Comparison of ENCODE assay signal across 1 cellular context in genomic region chr20:45470262-45470931, GRCh38.
TF ChIP-seq lines count a peak whose summit lies in the region.

No MANE protein-coding gene starts in this region.

TF ChIP-seq in HepG2, 621 proteins besides CTCF, POLR2A, EP300 and RAD21 (continued from another document and continues in another):
- peak; percentile 61 for TF ChIP-seq ZNF710 (CRISPR knock-in tag; IDR thresholded peaks at IDR 0.05; ENCODE audit: borderline replicate concordance)
- TF ChIP-seq AHDC1 (CRISPR knock-in tag; IDR thresholded peaks at IDR 0.05; ENCODE audit: borderline replicate concordance) = no peak
- no peak for TF ChIP-seq ZFP36L2 (CRISPR knock-in tag; IDR thresholded peaks at IDR 0.05)
- TF ChIP-seq ZNF768 (CRISPR knock-in tag; IDR thresholded peaks at IDR 0.05) = peak; percentile 66; the same call in 1 of the 2 replicates
- TF ChIP-seq ZNF678 (CRISPR knock-in tag; IDR thresholded peaks at IDR 0.05) = 0 out of 2 replicates have a peak, but pooled peaks have one; percentile 27
- TF ChIP-seq MYNN (CRISPR knock-in tag; IDR thresholded peaks at IDR 0.05; ENCODE audit: low read depth) = no peak
- TF ChIP-seq NCOA5 (CRISPR knock-in tag; IDR thresholded peaks at IDR 0.05) = no peak
- TF ChIP-seq ZNF780A (CRISPR knock-in tag; IDR thresholded peaks at IDR 0.05) = no peak
- 0 out of 2 replicates have a peak, but pooled peaks have one; percentile 31 for TF ChIP-seq ETV5 (CRISPR knock-in tag; IDR thresholded peaks at IDR 0.05; ENCODE audit: borderline replicate concordance)
- TF ChIP-seq, protein P1, sequence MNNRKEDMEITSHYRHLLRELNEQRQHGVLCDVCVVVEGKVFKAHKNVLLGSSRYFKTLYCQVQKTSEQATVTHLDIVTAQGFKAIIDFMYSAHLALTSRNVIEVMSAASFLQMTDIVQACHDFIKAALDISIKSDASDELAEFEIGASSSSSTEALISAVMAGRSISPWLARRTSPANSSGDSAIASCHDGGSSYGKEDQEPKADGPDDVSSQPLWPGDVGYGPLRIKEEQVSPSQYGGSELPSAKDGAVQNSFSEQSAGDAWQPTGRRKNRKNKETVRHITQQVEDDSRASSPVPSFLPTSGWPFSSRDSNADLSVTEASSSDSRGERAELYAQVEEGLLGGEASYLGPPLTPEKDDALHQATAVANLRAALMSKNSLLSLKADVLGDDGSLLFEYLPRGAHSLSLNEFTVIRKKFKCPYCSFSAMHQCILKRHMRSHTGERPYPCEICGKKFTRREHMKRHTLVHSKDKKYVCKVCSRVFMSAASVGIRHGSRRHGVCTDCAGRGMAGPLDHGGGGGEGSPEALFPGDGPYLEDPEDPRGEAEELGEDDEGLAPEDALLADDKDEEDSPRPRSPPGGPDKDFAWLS (CRISPR knock-in tag; IDR thresholded peaks at IDR 0.05; ENCODE audit: borderline replicate concordance) = 0 out of 2 replicates have a peak, but pooled peaks have one; percentile 72
- TF ChIP-seq ZNF326 (CRISPR knock-in tag; IDR thresholded peaks at IDR 0.05; ENCODE audit: borderline replicate concordance) = no peak
- 0 out of 2 replicates have a peak, but pooled peaks have one; percentile 41 for TF ChIP-seq KLF12 (CRISPR knock-in tag; IDR thresholded peaks at IDR 0.05; ENCODE audit: borderline replicate concordance)
- no peak for TF ChIP-seq TEAD2 (CRISPR knock-in tag; IDR thresholded peaks at IDR 0.05)
- no peak for TF ChIP-seq EEA1 (CRISPR knock-in tag; IDR thresholded peaks at IDR 0.05; ENCODE audit: borderline replicate concordance)
- TF ChIP-seq HMG20B (CRISPR knock-in tag; conservative IDR thresholded peaks at IDR 0.05) = no peak
- TF ChIP-seq CHD4 (IDR thresholded peaks at IDR 0.05; ENCODE audit: borderline replicate concordance, low read length) = no peak
- TF ChIP-seq ZNF317 (CRISPR knock-in tag; IDR thresholded peaks at IDR 0.05) = peak; percentile 39; the same call in 1 of the 2 replicates
- no peak for TF ChIP-seq ZNF652 (CRISPR knock-in tag; IDR thresholded peaks at IDR 0.05; ENCODE audit: borderline replicate concordance, low read depth)
- no peak for TF ChIP-seq RBAK (CRISPR knock-in tag; IDR thresholded peaks at IDR 0.05)
- TF ChIP-seq ISX (CRISPR knock-in tag; conservative IDR thresholded peaks at IDR 0.05) = no peak
- TF ChIP-seq ZNF639 (CRISPR knock-in tag; conservative IDR thresholded peaks at IDR 0.05) = no peak
- no peak for TF ChIP-seq MYPOP (CRISPR knock-in tag; IDR thresholded peaks at IDR 0.05)
- TF ChIP-seq ZNF501 (CRISPR knock-in tag; IDR thresholded peaks at IDR 0.05) = no peak
- TF ChIP-seq GABPA (IDR thresholded peaks at IDR 0.05; ENCODE audit: low read depth, low read length) = no peak
- TF ChIP-seq GABPA (CRISPR knock-in tag; IDR thresholded peaks at IDR 0.05; ENCODE audit: low read depth) = no peak
- TF ChIP-seq ZNF547 (CRISPR knock-in tag; IDR thresholded peaks at IDR 0.05) = no peak
- TF ChIP-seq NFAT5 (CRISPR knock-in tag; IDR thresholded peaks at IDR 0.05) = peak; percentile 46; the same call in 1 of the 2 replicates
- TF ChIP-seq ZNF839 (CRISPR knock-in tag; IDR thresholded peaks at IDR 0.05; ENCODE audit: borderline replicate concordance) = no peak
- no peak for TF ChIP-seq RORA (CRISPR knock-in tag; IDR thresholded peaks at IDR 0.05)
- no peak for TF ChIP-seq ZNF816 (CRISPR knock-in tag; IDR thresholded peaks at IDR 0.05; ENCODE audit: borderline replicate concordance)
- no peak for TF ChIP-seq ZNF468 (CRISPR knock-in tag; IDR thresholded peaks at IDR 0.05)
- TF ChIP-seq KLF15 (CRISPR knock-in tag; IDR thresholded peaks at IDR 0.05; ENCODE audit: borderline replicate concordance) = 0 out of 2 replicates have a peak, but pooled peaks have one; percentile 44
- TF ChIP-seq SIX1 (CRISPR knock-in tag; IDR thresholded peaks at IDR 0.05; ENCODE audit: borderline replicate concordance) = no peak
- TF ChIP-seq PAX8 (CRISPR knock-in tag; IDR thresholded peaks at IDR 0.05; ENCODE audit: borderline replicate concordance) = 0 out of 2 replicates have a peak, but pooled peaks have one; percentile 34
- peak; percentile 18; the same call in 1 of the 2 replicates for TF ChIP-seq CBFB (CRISPR knock-in tag; IDR thresholded peaks at IDR 0.05)
- TF ChIP-seq PTBP1 (IDR thresholded peaks at IDR 0.05; ENCODE audit: low read depth, low read length, poor library complexity, severe bottlenecking) = no peak
- TF ChIP-seq ZNF619 (CRISPR knock-in tag; IDR thresholded peaks at IDR 0.05) = no peak
- no peak for TF ChIP-seq HNRNPUL1 (IDR thresholded peaks at IDR 0.05; ENCODE audit: low read depth, low read length)
- TF ChIP-seq ZNF101 (CRISPR knock-in tag; IDR thresholded peaks at IDR 0.05; ENCODE audit: borderline replicate concordance, low read depth) = no peak
- no peak for TF ChIP-seq PRDM4 (CRISPR knock-in tag; IDR thresholded peaks at IDR 0.05; ENCODE audit: borderline replicate concordance)
- TF ChIP-seq ELF3 (CRISPR knock-in tag; IDR thresholded peaks at IDR 0.05) = 0 out of 2 replicates have a peak, but pooled peaks have one; percentile 13
- TF ChIP-seq ZNF7 (CRISPR knock-in tag; IDR thresholded peaks at IDR 0.05) = 0 out of 2 replicates have a peak, but pooled peaks have one; percentile 37
- TF ChIP-seq SKI (IDR thresholded peaks at IDR 0.05; ENCODE audit: partially characterized antibody) = no peak
- TF ChIP-seq RCOR2 (CRISPR knock-in tag; IDR thresholded peaks at IDR 0.05) = no peak
- peak; percentile 67; the same call in 1 of the 2 replicates for TF ChIP-seq GABPB1 (CRISPR knock-in tag; IDR thresholded peaks at IDR 0.05)
- TF ChIP-seq ZNF777 (CRISPR knock-in tag; IDR thresholded peaks at IDR 0.05) = 0 out of 2 replicates have a peak, but pooled peaks have one; percentile 47
- 0 out of 2 replicates have a peak, but pooled peaks have one; percentile 25 for TF ChIP-seq KDM2A (CRISPR knock-in tag; IDR thresholded peaks at IDR 0.05; ENCODE audit: borderline replicate concordance, low read depth)
